8 cellular contexts compared by ENCODE assay signal in genomic region chr10:102501201-102502028, GRCh38. TPM values are rescaled to one million over a fixed set of nuclear protein-coding genes. Genes with fewer than 3 reads are reported as not detected.
DNase-seq lines count a peak whose midpoint lies in the region; ATAC-seq and TF ChIP-seq lines count a peak whose summit lies in the region.

No MANE protein-coding gene starts in this region.

- peaks cover 14% of the 10 kb centered on the region for H3K4me1 ChIP-seq in mucosa of stomach (ENCODE audit: control insufficient read depth, insufficient read depth, low read length)

- ATAC-seq in GM19452 (IDR thresholded peaks at IDR 0.05; ENCODE audit: unreplicated experiment) (no peak), GM18511 (IDR thresholded peaks at IDR 0.05; ENCODE audit: unreplicated experiment) (no peak), HG03521 (IDR thresholded peaks at IDR 0.05; ENCODE audit: unreplicated experiment) (no peak), HG02970 (IDR thresholded peaks at IDR 0.05; ENCODE audit: low FRiP score, unreplicated experiment) (no peak)

- intact Hi-C loops in dorsolateral prefrontal cortex (cut with DNase I) = loop anchor here (2.0 to 5.0 kb wide), 5 partner anchors 39 to 369 kb away; partner anchors contain the start of genes FBXL15 (in 1 of the 2) and PPRC1 (in 1 of the 2)

- peak overlapping the region; percentile 64 for H3K4me3 ChIP-seq in AG04450 (ENCODE audit: low read depth, low read length)
- peak overlapping the region; percentile 68 to 100 (median 97) for H3K4me3 ChIP-seq in dorsolateral prefrontal cortex
- H3K4me3 ChIP-seq in mucosa of stomach (ENCODE audit: low read length) = peak overlapping the region; percentile 37

- no peaks in the 10 kb centered on the region for H3K36me3 ChIP-seq in mucosa of stomach (ENCODE audit: control insufficient read depth, insufficient read depth, low read length)

- H3K27me3 ChIP-seq in AG04450 (ENCODE audit: control insufficient read depth, insufficient read depth, low read length) = no peaks in the 10 kb centered on the region
- H3K27me3 ChIP-seq in dorsolateral prefrontal cortex = no peaks in the 10 kb centered on the region
- H3K27me3 ChIP-seq in mucosa of stomach (ENCODE audit: control insufficient read depth, insufficient read depth, low read length) = no peaks in the 10 kb centered on the region

- peak overlapping the region; percentile 78 for H3K9ac ChIP-seq in mucosa of stomach (ENCODE audit: low read length)

- H3K27ac ChIP-seq in AG04450 (ENCODE audit: low read depth, low read length) (peak overlapping the region; percentile 25), dorsolateral prefrontal cortex (peak overlapping the region in 51 of 59 donors; percentile 1 to 98 (median 72))

- 0 out of 2 replicates have a peak, but pooled peaks have one; percentile 2 for TF ChIP-seq EP300 in Ishikawa (IDR thresholded peaks at IDR 0.05; ENCODE audit: borderline replicate concordance)

- TF ChIP-seq CTCF in AG04450 (IDR thresholded peaks at IDR 0.05; ENCODE audit: low read depth, low read length) = no peak
- TF ChIP-seq CTCF in dorsolateral prefrontal cortex (IDR thresholded peaks at IDR 0.05 in 54 of 56, conservative IDR thresholded peaks at IDR 0.05 in 2 of 56; ENCODE audit: low read depth in 1 of 56, partially characterized antibody in 56 of 56) = peak in 2 of 56 donors; percentile 8 to 9

- DNase-seq in AG04450 (ENCODE audit: low read depth, low spot score) (no peak), dorsolateral prefrontal cortex (no peak)

- CTCF ChIA-PET in AG04450 (lab: Charles Lee) = interaction anchor here (0.8 to 1.6 kb wide), 6 partner anchors 22 to 108 kb away, joined by 3 to 14 read pairs (median 4); no protein-coding TSS in a partner anchor

- POLR2A ChIA-PET in AG04450 (lab: Yijun Ruan, JAX) = interaction anchor here (0.6 to 3.1 kb wide), 2 partner anchors 78 to 291 kb away, joined by 5 to 12 read pairs; no protein-coding TSS in a partner anchor

- H3K9me3 ChIP-seq in AG04450 (ENCODE audit: control insufficient read depth, insufficient read depth, low read length) (no peaks in the 10 kb centered on the region; the same call in 1 of the 2 replicates), mucosa of stomach (ENCODE audit: control insufficient read depth, low read length) (no peaks in the 10 kb centered on the region)

- no peak for TF ChIP-seq RAD21 in Ishikawa (IDR thresholded peaks at IDR 0.05; ENCODE audit: low read depth)

TF ChIP-seq in Ishikawa, 13 proteins besides CTCF, POLR2A, EP300 and RAD21:
- 0 out of 2 replicates have a peak, but pooled peaks have one; percentile 21 for TF ChIP-seq NFIC (IDR thresholded peaks at IDR 0.05)
- no peak for TF ChIP-seq FOXM1 (IDR thresholded peaks at IDR 0.05; ENCODE audit: borderline replicate concordance, low read depth)
- TF ChIP-seq REST (IDR thresholded peaks at IDR 0.05; ENCODE audit: low read depth) = no peak
- TF ChIP-seq TAF1 (IDR thresholded peaks at IDR 0.05; ENCODE audit: low read depth) = no peak

RNA-seq across cellular contexts. Expression of gene ACTR1A, which starts 1.1 kb away (rescaled TPM):
- 164 and 192 TPM in 2 replicates for polyA plus RNA-seq in AG04450 (2011; rRNA removed)
- polyA minus RNA-seq in AG04450 (2011; rRNA and poly(A)+ RNA removed) = 219 and 281 TPM in 2 replicates
- 100 to 1,000 TPM; 106 to 185 (median 154) TPM for total RNA-seq in dorsolateral prefrontal cortex

RNA-seq across cellular contexts. Expression of gene SUFU, which starts 2.4 kb away (rescaled TPM):
- 11.0 and 13.2 TPM in 2 replicates for polyA plus RNA-seq in AG04450 (2011; rRNA removed)
- polyA minus RNA-seq in AG04450 (2011; rRNA and poly(A)+ RNA removed) = 18.2 and 23.7 TPM in 2 replicates
- 10 to 100 TPM in 119 of 120 experiments, 1 to 10 TPM in 1; 9.6 to 23.5 (median 14.8) TPM for total RNA-seq in dorsolateral prefrontal cortex

RNA-seq across cellular contexts. Expression of gene C10orf95, which starts 50.1 kb away (rescaled TPM):
- 0.06 TPM in 1 of 2 replicates, not detected in the other for polyA plus RNA-seq in AG04450 (2011; rRNA removed)
- not detected in 2 replicates for polyA minus RNA-seq in AG04450 (2011; rRNA and poly(A)+ RNA removed)
- total RNA-seq in dorsolateral prefrontal cortex = 1 to 10 TPM in 4 of 120 experiments, under 1 TPM in 54, not detected in 62; 0.26 to 1.3 (median 0.45) TPM

Comparison
In these comparisons a context has a peak if more than half of its experiments do, and no peak if none do; other contexts are left out.
1. H3K4me3 ChIP-seq: peak in every context shown above with its lines; median percentile 97 in dorsolateral prefrontal cortex; 64 in AG04450; 37 in mucosa of stomach.